9 cellular contexts compared by ENCODE assay signal in genomic region chr12:1474059-1474537, GRCh38.
DNase-seq lines count a peak whose midpoint lies in the region; ATAC-seq, FAIRE-seq and TF ChIP-seq lines count a peak whose summit lies in the region.
"Had no signal": no experiment of that assay in that cellular context is flagged by ENCODE, and none has a peak within 500 bp of the region (broad histone marks: within the 10 kb centered on the region; RNA-seq: fewer than 3 reads in every experiment).

No MANE protein-coding gene starts in this region.

- H3K27ac Mint-ChIP-seq in CD14-positive monocyte: no peak overlapping the region

- H3K36me3 ChIP-seq in HepG2 (replicated peaks in 1 of 2; ENCODE audit: control insufficient read depth in 1 of 2, insufficient read depth in 2 of 2, low read length in 2 of 2) (no peaks in the 10 kb centered on the region), right lobe of liver (no peaks in the 10 kb centered on the region)

- H3K4me1 ChIP-seq in HepG2 (ENCODE audit: insufficient read depth, low read length): peaks cover 7% of the 10 kb centered on the region; the same call in 1 of the 2 replicates
- H3K4me1 ChIP-seq in right lobe of liver: no peaks in the 10 kb centered on the region

- no peaks in the 10 kb centered on the region for H4K20me1 ChIP-seq in HepG2 (ENCODE audit: insufficient read depth, low read length)

- CTCF ChIA-PET in HepG2 (lab: Yijun Ruan, JAX; ENCODE audit: low intra/inter-chr PET ratio, low total read pairs): no interaction called here

- TF ChIP-seq CTCF in HepG2 (CRISPR knock-in tag; IDR thresholded peaks at IDR 0.05) (no peak), right lobe of liver (IDR thresholded peaks at IDR 0.05) (no peak), foreskin fibroblast (IDR thresholded peaks at IDR 0.05; ENCODE audit: low read depth, low read length) (no peak), CD14-positive monocyte (IDR thresholded peaks at IDR 0.05) (no peak)

- no peak overlapping the region for H3K9ac ChIP-seq in HepG2 (ENCODE audit: insufficient read depth, low read depth, low read length)

- peaks cover 0 to 2% (median 2%) of the 10 kb centered on the region in 3 donors for H3K27me3 Mint-ChIP-seq in CD14-positive monocyte (ENCODE audit: low read depth in 3 of 3)

- no peaks in the 10 kb centered on the region for H3K9me3 ChIP-seq in HepG2 (ENCODE audit: low read length)
- H3K9me3 ChIP-seq in right lobe of liver: no peaks in the 10 kb centered on the region

- TF ChIP-seq EP300 in HepG2 (IDR thresholded peaks at IDR 0.05; ENCODE audit: low read depth in 2 of 2, low read length in 2 of 2) (no peak), HepG2 (CRISPR knock-in tag; IDR thresholded peaks at IDR 0.05; ENCODE audit: borderline replicate concordance) (no peak)

- H3K27ac ChIP-seq in HepG2 (ENCODE audit: extremely low read length, insufficient read depth, low read length) (no peak overlapping the region), right lobe of liver (no peak overlapping the region)

- intact Hi-C loops in HepG2 (cut with micrococcal nuclease; ENCODE audit: unreplicated experiment): no loop called here
- intact Hi-C loops in right lobe of liver (cut with DNase I): no loop called here
- intact Hi-C loops in CD14-positive monocyte (cut with micrococcal nuclease): no loop called here

- peaks cover 0 to 2% (median 0%) of the 10 kb centered on the region in 7 donors for H3K9me3 Mint-ChIP-seq in CD14-positive monocyte

- H3K4me3 Mint-ChIP-seq in CD14-positive monocyte: no peak overlapping the region

- peak; percentile 20 for DNase-seq in HepG2 (ENCODE audit: low spot score)
- DNase-seq in right lobe of liver: no peak
- peak; percentile 78 for DNase-seq in SW480 (ENCODE audit: low spot score)
- peak; percentile 98 for DNase-seq in foreskin fibroblast
- DNase-seq in urothelium cell line (ENCODE audit: low spot score): peak; percentile 84
- DNase-seq in CD14-positive monocyte (ENCODE audit: low spot score): no peak

- 87% methylated on average over 5 of the region's 5 CpGs for WGBS in HepG2 (ENCODE audit: low lambda C conversion rate)
- 33% methylated on average over 5 of the region's 5 CpGs for WGBS in right lobe of liver (ENCODE audit: insufficient coverage, low coverage, low lambda C conversion rate, missing lambda C conversion rate)

- H2AFZ ChIP-seq in HepG2 (ENCODE audit: low read length): no peak overlapping the region

- FAIRE-seq in HepG2 (lab: Jason Lieb, UNC) (no peak), urothelium cell line (lab: Jason Lieb, UNC) (peak; percentile 98)
- FAIRE-seq: GM18507 had no signal

- in situ Hi-C loops in HepG2 (cut with HindIII; ENCODE audit: extremely low pct_ligation_motif_present, low pct_unique_long_range_greater_than_20kb): no loop called here

- TF ChIP-seq RAD21 in HepG2 (CRISPR knock-in tag; IDR thresholded peaks at IDR 0.05): no peak

- peaks cover 5% of the 10 kb centered on the region for H3K4me1 Mint-ChIP-seq in CD14-positive monocyte

- POLR2A ChIA-PET in HepG2 (lab: Yijun Ruan, JAX): no interaction called here

- H3K36me3 Mint-ChIP-seq in CD14-positive monocyte: peaks cover 7 to 8% of the 10 kb centered on the region in 2 donors

- H3K4me3 ChIP-seq in HepG2 (replicated peaks in 1 of 3; ENCODE audit: insufficient read depth in 1 of 3, low read depth in 2 of 3, low read length in 3 of 3) (no peak overlapping the region), right lobe of liver (no peak overlapping the region), foreskin fibroblast (ENCODE audit: low read depth in 1 of 2, low read length in 2 of 2) (peak overlapping the region; percentile 24 to 30)

- no peaks in the 10 kb centered on the region for H3K79me2 ChIP-seq in HepG2 (ENCODE audit: insufficient read depth, low read length)

- ATAC-seq in HepG2 (no peak), right lobe of liver (no peak), GM19395 (IDR thresholded peaks at IDR 0.05; ENCODE audit: unreplicated experiment) (no peak), HG03565 (IDR thresholded peaks at IDR 0.05; ENCODE audit: unreplicated experiment) (no peak)

- BruUV-seq in HepG2 (replicated peaks; lab: Mats Ljungman, UMichigan): no TSS peak

- TF ChIP-seq POLR2A in HepG2 (IDR thresholded peaks at IDR 0.05; ENCODE audit: insufficient read depth in 1 of 2, low read depth in 2 of 2, low read length in 2 of 2) (no peak), right lobe of liver (IDR thresholded peaks at IDR 0.05) (no peak)

- H3K27me3 ChIP-seq in HepG2 (ENCODE audit: control insufficient read depth in 1 of 2, insufficient read depth in 2 of 2, low read length in 2 of 2) (no peaks in the 10 kb centered on the region), right lobe of liver (no peaks in the 10 kb centered on the region)

- H3K4me2 ChIP-seq in HepG2 (ENCODE audit: low read depth, low read length): no peak overlapping the region

TF ChIP-seq in HepG2, 621 proteins besides CTCF, POLR2A, EP300 and RAD21:
- TF ChIP-seq ERF (CRISPR knock-in tag; IDR thresholded peaks at IDR 0.05): no peak
- TF ChIP-seq ZNF512 (CRISPR knock-in tag; IDR thresholded peaks at IDR 0.05): no peak
- TF ChIP-seq RFXANK (CRISPR knock-in tag; IDR thresholded peaks at IDR 0.05): no peak
TF ChIP-seq in HepG2: peak in this region for 0.

Comparison
In these comparisons a context has a peak if more than half of its experiments do, and no peak if none do; other contexts are left out.
1. DNase-seq: peak in HepG2 (single experiment), SW480 (single experiment), foreskin fibroblast (2 of 2) and urothelium cell line (single experiment); none in right lobe of liver (0 of 3) and CD14-positive monocyte (single experiment).
2. H3K4me3 ChIP-seq: peak in foreskin fibroblast (2 of 2); none in HepG2 (0 of 3) and right lobe of liver (0 of 3).